In the genomic region with DNA sequence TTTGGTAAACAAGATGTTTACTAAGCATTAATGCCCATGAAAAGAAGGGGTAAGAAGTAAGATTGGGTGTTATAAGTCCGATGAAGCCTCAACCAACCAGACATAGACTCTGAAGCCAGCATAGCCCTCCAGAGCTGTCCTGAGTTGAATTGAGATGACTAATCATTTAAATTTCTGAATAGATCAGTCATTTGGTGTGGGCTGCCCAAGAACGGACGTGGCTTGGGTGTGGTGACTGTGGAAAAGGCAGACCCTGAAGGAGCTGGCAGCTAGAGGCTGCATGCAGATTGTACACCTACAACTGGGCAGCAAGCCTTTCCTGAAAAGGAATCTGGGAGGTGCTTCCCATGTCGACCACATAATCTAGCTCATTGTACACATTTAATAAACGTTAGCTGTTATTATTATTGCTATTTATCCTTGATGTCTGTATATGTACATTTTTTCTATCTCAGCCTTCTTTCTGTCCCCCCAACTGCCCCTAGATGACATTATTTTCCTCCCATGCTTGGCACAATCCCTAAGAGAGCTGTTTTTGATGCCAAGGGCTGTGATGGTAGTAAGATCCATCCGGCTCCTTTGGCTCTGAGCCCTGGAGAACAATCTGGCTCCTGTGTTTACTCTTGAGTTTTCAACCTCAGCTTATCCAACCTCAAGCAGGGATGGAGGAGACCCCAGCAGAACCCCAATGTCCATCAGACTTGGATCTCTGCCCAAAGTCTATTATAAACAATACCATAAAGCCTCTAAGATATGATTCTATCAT, we compare ENCODE assay signal across 1 cellular context.
TF ChIP-seq lines count a peak whose summit lies in the region.

No MANE protein-coding gene starts in this region.

TF ChIP-seq in HCT116, 20 proteins besides CTCF, POLR2A, EP300 and RAD21 (continued from another document):
- TF ChIP-seq, protein P1, sequence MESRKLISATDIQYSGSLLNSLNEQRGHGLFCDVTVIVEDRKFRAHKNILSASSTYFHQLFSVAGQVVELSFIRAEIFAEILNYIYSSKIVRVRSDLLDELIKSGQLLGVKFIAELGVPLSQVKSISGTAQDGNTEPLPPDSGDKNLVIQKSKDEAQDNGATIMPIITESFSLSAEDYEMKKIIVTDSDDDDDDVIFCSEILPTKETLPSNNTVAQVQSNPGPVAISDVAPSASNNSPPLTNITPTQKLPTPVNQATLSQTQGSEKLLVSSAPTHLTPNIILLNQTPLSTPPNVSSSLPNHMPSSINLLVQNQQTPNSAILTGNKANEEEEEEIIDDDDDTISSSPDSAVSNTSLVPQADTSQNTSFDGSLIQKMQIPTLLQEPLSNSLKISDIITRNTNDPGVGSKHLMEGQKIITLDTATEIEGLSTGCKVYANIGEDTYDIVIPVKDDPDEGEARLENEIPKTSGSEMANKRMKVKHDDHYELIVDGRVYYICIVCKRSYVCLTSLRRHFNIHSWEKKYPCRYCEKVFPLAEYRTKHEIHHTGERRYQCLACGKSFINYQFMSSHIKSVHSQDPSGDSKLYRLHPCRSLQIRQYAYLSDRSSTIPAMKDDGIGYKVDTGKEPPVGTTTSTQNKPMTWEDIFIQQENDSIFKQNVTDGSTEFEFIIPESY (IDR thresholded peaks at IDR 0.05; ENCODE audit: extremely low read depth, insufficient replicate concordance, low read length) = no peak
- TF ChIP-seq EZH2phosphoT487 (IDR thresholded peaks at IDR 0.05; ENCODE audit: borderline replicate concordance) = no peak
- no peak for TF ChIP-seq ELF1 (IDR thresholded peaks at IDR 0.05; ENCODE audit: borderline replicate concordance, low read depth)
- no peak for TF ChIP-seq SRF (IDR thresholded peaks at IDR 0.05; ENCODE audit: low read depth)
